8 cellular contexts compared by ENCODE assay signal in the genomic region with DNA sequence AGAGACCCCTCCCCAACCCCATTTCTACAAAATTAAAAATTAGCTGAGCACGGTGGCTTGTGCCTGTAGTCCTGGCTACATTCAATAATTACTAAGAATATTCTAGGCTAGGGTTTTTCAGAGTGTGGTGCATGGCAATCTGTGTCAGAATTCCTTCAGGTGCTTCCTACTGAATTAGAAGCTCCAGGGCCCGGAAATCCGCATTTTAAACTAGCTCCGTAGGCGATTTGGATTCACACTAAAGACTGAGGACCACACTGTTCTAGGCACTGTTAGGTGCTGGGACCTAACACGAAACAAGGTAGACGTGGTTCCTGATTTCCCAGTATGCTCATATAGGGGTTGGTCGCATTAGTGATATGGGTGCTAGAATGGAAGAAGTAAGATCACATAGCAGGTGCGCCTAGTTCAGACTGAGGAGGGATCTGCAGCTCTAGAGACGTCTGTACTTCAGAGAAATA. TPM values are rescaled to one million over a fixed set of nuclear protein-coding genes. Genes with fewer than 3 reads are reported as not detected.
DNase-seq lines count a peak whose midpoint lies in the region; ATAC-seq and TF ChIP-seq lines count a peak whose summit lies in the region.

No MANE protein-coding gene starts in this region.

- H3K4me3 Mint-ChIP-seq in T-cell (peak overlapping the region; percentile 84 to 90 (median 86)), glutamatergic neuron (ENCODE audit: unreplicated experiment) (peak overlapping the region; percentile 89)
- H3K4me3 Mint-ChIP-seq in stimulated activated effector memory CD8-positive, alpha-beta T cell treated with anti-CD3 and anti-CD28 coated beads, Interleukin-12 subunit alpha, Interleukin-12 subunit beta, amount 100 ng/mL, for 72 hours: peak overlapping the region; percentile 78

- TF ChIP-seq CTCF in C4-2B (conservative IDR thresholded peaks at IDR 0.05): no peak
- TF ChIP-seq CTCF in glutamatergic neuron (IDR thresholded peaks at IDR 0.05; ENCODE audit: partially characterized antibody, unreplicated experiment): no peak

- H3K27ac ChIP-seq in C4-2B: peak overlapping the region; percentile 77

- H3K4me1 Mint-ChIP-seq in T-cell (peaks cover 40 to 44% (median 40%) of the 10 kb centered on the region in 3 donors), glutamatergic neuron (ENCODE audit: low read depth, unreplicated experiment) (peaks cover 5% of the 10 kb centered on the region)
- peaks cover 30% of the 10 kb centered on the region for H3K4me1 Mint-ChIP-seq in stimulated activated effector memory CD8-positive, alpha-beta T cell treated with anti-CD3 and anti-CD28 coated beads, Interleukin-12 subunit alpha, Interleukin-12 subunit beta, amount 100 ng/mL, for 72 hours

- POLR2A ChIA-PET in T-cell (lab: Charles Lee): interaction anchor here (0.6 to 1.0 kb wide), 8 partner anchors 9 to 49 kb away, joined by 3 to 7 read pairs (median 4); partner anchors contain the start of genes ANKZF1 (in 1 of the 2), ATG9A (in 1 of the 2) and CNPPD1 (in 1 of the 2)

- H3K9me3 Mint-ChIP-seq in T-cell (no peaks in the 10 kb centered on the region), glutamatergic neuron (ENCODE audit: unreplicated experiment) (peaks cover 12% of the 10 kb centered on the region)
- H3K9me3 Mint-ChIP-seq in stimulated activated effector memory CD8-positive, alpha-beta T cell treated with anti-CD3 and anti-CD28 coated beads, Interleukin-12 subunit alpha, Interleukin-12 subunit beta, amount 100 ng/mL, for 72 hours: peaks cover 2% of the 10 kb centered on the region

- ATAC-seq in GM21529 (IDR thresholded peaks at IDR 0.05; ENCODE audit: unreplicated experiment) (peak; percentile 37), T-cell (replicated peaks in 1 of 4) (peak; percentile 25 to 47 (median 40)), GM21367 (IDR thresholded peaks at IDR 0.05; ENCODE audit: unreplicated experiment) (no peak)
- ATAC-seq in stimulated activated effector memory CD8-positive, alpha-beta T cell treated with anti-CD3 and anti-CD28 coated beads, Interleukin-12 subunit alpha, Interleukin-12 subunit beta, amount 100 ng/mL, for 72 hours: peak; percentile 55

- CTCF ChIA-PET in T-cell (lab: Charles Lee): interaction anchor here (0.7 to 1.9 kb wide), 12 partner anchors 9 to 226 kb away, joined by 3 to 11 read pairs (median 4); partner anchors contain the start of genes ABCB6 (in 1 of the 2), ANKZF1 (in 1 of the 2), ATG9A (in 1 of the 2) and CNPPD1 (in 1 of the 2)

- H3K27ac Mint-ChIP-seq in T-cell (peak overlapping the region; percentile 95 to 99), glutamatergic neuron (ENCODE audit: unreplicated experiment) (peak overlapping the region; percentile 92)
- H3K27ac Mint-ChIP-seq in stimulated activated effector memory CD8-positive, alpha-beta T cell treated with anti-CD3 and anti-CD28 coated beads, Interleukin-12 subunit alpha, Interleukin-12 subunit beta, amount 100 ng/mL, for 72 hours: peak overlapping the region; percentile 91

- no peaks in the 10 kb centered on the region for H3K27me3 Mint-ChIP-seq in T-cell
- H3K27me3 Mint-ChIP-seq in glutamatergic neuron (ENCODE audit: unreplicated experiment): no peaks in the 10 kb centered on the region

- DNase-seq in T-cell: no peak
- no peak for DNase-seq in glutamatergic neuron
- no peak for DNase-seq in stimulated activated effector memory CD8-positive, alpha-beta T cell treated with anti-CD3 and anti-CD28 coated beads, Interleukin-12 subunit alpha, Interleukin-12 subunit beta, amount 100 ng/mL, for 72 hours (ENCODE audit: low spot score in 2 of 2)
- DNase-seq in UCSD-AML1 (lab: John Stamatoyannopoulos, UW; ENCODE audit: unreplicated experiment): no peak
- no peak for DNase-seq in stimulated activated CD4-positive, alpha-beta T cell treated with anti-CD3 and anti-CD28 coated beads, Interleukin-4, amount 100 ng/mL, for 24 hours

- H3K36me3 Mint-ChIP-seq in T-cell: peaks cover 4% of the 10 kb centered on the region
- H3K36me3 Mint-ChIP-seq in glutamatergic neuron (ENCODE audit: unreplicated experiment): no peaks in the 10 kb centered on the region
- H3K36me3 Mint-ChIP-seq in stimulated activated effector memory CD8-positive, alpha-beta T cell treated with anti-CD3 and anti-CD28 coated beads, Interleukin-12 subunit alpha, Interleukin-12 subunit beta, amount 100 ng/mL, for 72 hours: peaks cover 36% of the 10 kb centered on the region

RNA-seq across cellular contexts. Expression of gene ZFAND2B, which starts 0.6 kb away (rescaled TPM):
- 10 to 100 TPM; 61.7 to 91.6 (median 85.6) TPM for total RNA-seq in T-cell
- 49.5 TPM for total RNA-seq in glutamatergic neuron (ENCODE audit: unreplicated experiment)

RNA-seq across cellular contexts. Expression of gene ABCB6, which starts 12.7 kb away (rescaled TPM):
- 10 to 100 TPM in 3 of 5 donors, 1 to 10 TPM in 2; 4.1 to 16.5 (median 13.0) TPM for total RNA-seq in T-cell
- 49.4 TPM for total RNA-seq in glutamatergic neuron (ENCODE audit: unreplicated experiment)

RNA-seq across cellular contexts. Expression of gene ATG9A, which starts 23.4 kb away (rescaled TPM):
- total RNA-seq in T-cell: 10 to 100 TPM; 52.5 to 72.9 (median 57.6) TPM
- total RNA-seq in glutamatergic neuron (ENCODE audit: unreplicated experiment): 80.4 TPM

RNA-seq across cellular contexts. Expression of gene ANKZF1, which starts 23.6 kb away (rescaled TPM):
- total RNA-seq in T-cell (100 to 1,000 TPM; 119 to 220 (median 194) TPM), glutamatergic neuron (ENCODE audit: unreplicated experiment) (95.8 TPM)

RNA-seq across cellular contexts. Expression of gene RETREG2, which starts 27.9 kb away (rescaled TPM):
- total RNA-seq in T-cell (100 to 1,000 TPM in 3 of 5 donors, 10 to 100 TPM in 2; 85.2 to 131 (median 109) TPM), glutamatergic neuron (ENCODE audit: unreplicated experiment) (167 TPM)
